Comparison of ENCODE assay signal across 7 cellular contexts in genomic region chr4:155377281-155377680, GRCh38. TPM values are rescaled to one million over a fixed set of nuclear protein-coding genes. Genes with fewer than 3 reads are reported as not detected.
DNase-seq lines count a peak whose midpoint lies in the region; ATAC-seq, FAIRE-seq and TF ChIP-seq lines count a peak whose summit lies in the region.

No MANE protein-coding gene starts in this region.

- no peak for ATAC-seq in GM23338

- intact Hi-C loops in prostate gland (cut with DNase I) = no loop called here

- no peaks in the 10 kb centered on the region for H3K36me3 Mint-ChIP-seq in GM23338 (ENCODE audit: low read depth)

- H3K9me3 Mint-ChIP-seq in GM23338 = peaks cover 3% of the 10 kb centered on the region; the same call in 2 of the 3 replicates

- peaks cover 10% of the 10 kb centered on the region for H3K4me1 Mint-ChIP-seq in GM23338

- no peak for TF ChIP-seq POLR2A in prostate gland (IDR thresholded peaks at IDR 0.05)
- no peak for TF ChIP-seq POLR2A in erythroblast (IDR thresholded peaks at IDR 0.05; ENCODE audit: low read length)

- H3K36me3 ChIP-seq in GM23338 (ENCODE audit: insufficient read depth) (no peaks in the 10 kb centered on the region), prostate gland (no peaks in the 10 kb centered on the region)
- H3K36me3 ChIP-seq in effector memory CD4-positive, alpha-beta T cell (ENCODE audit: control insufficient read depth, insufficient read depth, low read length) = no peaks in the 10 kb centered on the region

- no peaks in the 10 kb centered on the region for H4K20me1 ChIP-seq in GM23338 (replicated peaks; ENCODE audit: insufficient read depth)

- no peak overlapping the region for H3K27ac ChIP-seq in GM23338 (ENCODE audit: low read depth)
- peak overlapping the region; percentile 77 for H3K27ac ChIP-seq in effector memory CD4-positive, alpha-beta T cell (ENCODE audit: insufficient read depth, low read length, poor library complexity, severe bottlenecking)
- H3K27ac ChIP-seq in prostate gland = peak overlapping the region; percentile 48 to 75

- FAIRE-seq in urothelium cell line (lab: Jason Lieb, UNC) = no peak

- no peaks in the 10 kb centered on the region for H3K9me2 ChIP-seq in GM23338 (ENCODE audit: insufficient read depth)

- H3K27ac Mint-ChIP-seq in GM23338 = 0 out of 2 replicates have a peak overlapping the region, but pooled peaks have one; percentile 72

- H3F3A ChIP-seq in GM23338 (replicated peaks; ENCODE audit: low read depth) = no peaks in the 10 kb centered on the region

- H3K27me3 Mint-ChIP-seq in GM23338 (ENCODE audit: insufficient read depth, low read depth, poor library complexity) = no peaks in the 10 kb centered on the region

- no peak overlapping the region for H3K4me2 ChIP-seq in GM23338

- H2AFZ ChIP-seq in GM23338 = peak overlapping the region; percentile 60

- H3K4me3 ChIP-seq in GM23338 (no peak overlapping the region), prostate gland (no peak overlapping the region)
- no peak overlapping the region for H3K4me3 ChIP-seq in effector memory CD4-positive, alpha-beta T cell (ENCODE audit: insufficient read depth, low read depth, low read length, poor library complexity, severe bottlenecking)

- H3K4me1 ChIP-seq in GM23338 (ENCODE audit: insufficient read depth) (no peaks in the 10 kb centered on the region), prostate gland (replicated peaks) (no peaks in the 10 kb centered on the region)
- no peaks in the 10 kb centered on the region for H3K4me1 ChIP-seq in effector memory CD4-positive, alpha-beta T cell (ENCODE audit: control insufficient read depth, insufficient read depth, low read length, poor library complexity, severe bottlenecking)

- H3K79me2 ChIP-seq in GM23338 (replicated peaks; ENCODE audit: insufficient read depth) = 0 out of 2 replicates have a peak, but pooled peaks cover 3% of the 10 kb centered on the region

- peak overlapping the region; percentile 90 for H3K4me3 Mint-ChIP-seq in GM23338

- TF ChIP-seq CTCF in GM23338 (conservative IDR thresholded peaks at IDR 0.05; ENCODE audit: low read depth in 2 of 2) (no peak), prostate gland (IDR thresholded peaks at IDR 0.05) (no peak)

- 22% methylated on average over 3 of the region's 3 CpGs for WGBS in prostate gland

- H3K9me3 ChIP-seq in effector memory CD4-positive, alpha-beta T cell (ENCODE audit: control insufficient read depth, low read length) = no peaks in the 10 kb centered on the region
- H3K9me3 ChIP-seq in prostate gland = no peaks in the 10 kb centered on the region

- H3K27me3 ChIP-seq in GM23338 (ENCODE audit: insufficient read depth) (no peaks in the 10 kb centered on the region), prostate gland (replicated peaks; ENCODE audit: insufficient read depth) (no peaks in the 10 kb centered on the region)
- H3K27me3 ChIP-seq in effector memory CD4-positive, alpha-beta T cell (replicated peaks; ENCODE audit: control insufficient read depth, insufficient read depth, low read length, poor library complexity, severe bottlenecking) = no peaks in the 10 kb centered on the region

- DNase-seq in GM23338 (ENCODE audit: low spot score) = no peak
- peak; percentile 8 for DNase-seq in NCI-H774 (lab: John Stamatoyannopoulos, UW)
- DNase-seq in effector memory CD4-positive, alpha-beta T cell = no peak
- DNase-seq in prostate gland (ENCODE audit: low spot score) = no peak
- no peak for DNase-seq in urothelium cell line (ENCODE audit: low spot score)
- no peak for DNase-seq in hypothalamus (lab: John Stamatoyannopoulos, UW)
- DNase-seq in erythroblast (lab: John Stamatoyannopoulos, UW) = no peak

TF ChIP-seq in GM23338, 12 proteins besides CTCF, POLR2A, EP300 and RAD21:
- no peak for TF ChIP-seq JUNB (IDR thresholded peaks at IDR 0.05; ENCODE audit: unreplicated experiment)
- TF ChIP-seq CREB1 (CRISPR knock-in tag; IDR thresholded peaks at IDR 0.05; ENCODE audit: low read depth) = no peak
- TF ChIP-seq ZNF114 (CRISPR knock-in tag; IDR thresholded peaks at IDR 0.05) = no peak

RNA-seq across cellular contexts. Expression of gene MAP9, which starts 0.5 kb away (rescaled TPM):
- 16.0 and 17.8 TPM in 2 replicates for total RNA-seq in GM23338 (2014; rRNA removed; shearing (Covaris generic))
- 24.8 and 33.7 TPM in 2 replicates for polyA plus RNA-seq in GM23338 (2016; fragmentation: Nextera tagmentation; extraction: Ambion mirVana)
- 10 to 100 TPM; 15.8 to 17.9 TPM for total RNA-seq in prostate gland
